ENCODE assay signal across 3 cellular contexts in genomic region chr4:9722131-9722530, GRCh38. TPM values are rescaled to one million over a fixed set of nuclear protein-coding genes. Genes with fewer than 3 reads are reported as not detected.
"Had no signal": no experiment of that assay in that cellular context is flagged by ENCODE, and none has a peak within 500 bp of the region (broad histone marks: within the 10 kb centered on the region; RNA-seq: fewer than 3 reads in every experiment).

No MANE protein-coding gene starts in this region.

RNA-seq across cellular contexts. Expression of gene DRD5, which starts 59.3 kb away (rescaled TPM):
- polyA plus RNA-seq: endothelial cell of umbilical vein, fibroblast of lung, foreskin keratinocyte had no signal
